Comparison of ENCODE assay signal across 1 cellular context in the genomic region with DNA sequence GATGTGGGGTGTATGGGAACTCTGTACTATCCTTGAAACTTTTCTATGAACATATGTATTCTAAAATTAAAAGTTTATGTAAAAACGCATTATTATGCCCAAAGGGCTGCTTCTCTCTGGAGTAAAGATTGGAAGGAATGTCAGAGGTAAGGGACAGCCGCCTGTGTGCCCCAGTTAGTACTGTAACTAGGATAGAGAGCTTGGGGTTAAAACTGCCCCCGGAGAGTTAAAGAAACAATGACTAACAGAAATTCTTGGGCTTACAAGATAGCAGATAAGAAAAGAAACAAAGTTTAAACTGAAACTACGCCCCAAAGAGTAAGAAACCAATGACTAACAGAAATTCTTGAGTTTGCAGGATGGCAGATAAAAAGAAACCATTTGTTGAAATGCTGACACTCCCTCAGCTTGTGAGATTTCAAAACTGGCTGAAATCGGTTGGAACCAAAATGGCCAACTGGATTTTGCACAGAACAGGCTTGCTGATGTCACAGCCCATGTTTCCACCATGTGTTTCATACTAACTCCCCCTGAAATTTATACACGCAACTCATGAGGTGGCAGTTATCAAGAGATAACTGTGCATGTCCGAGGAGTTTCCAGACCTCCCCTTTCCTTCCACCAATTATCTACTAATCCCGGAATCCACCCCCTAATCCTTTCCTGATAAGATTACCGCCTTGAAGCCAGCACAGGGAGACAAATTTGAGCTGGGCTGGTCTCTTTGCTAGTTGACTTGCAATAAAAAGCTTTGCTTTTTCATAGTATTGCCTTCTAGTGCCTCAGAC.
TF ChIP-seq lines count a peak whose summit lies in the region.

No MANE protein-coding gene starts in this region.

TF ChIP-seq in IMR-90, 13 proteins besides CTCF, POLR2A, EP300 and RAD21:
- TF ChIP-seq USF2 (IDR thresholded peaks at IDR 0.05; ENCODE audit: low read depth, low read length) (no peak), MXI1 (IDR thresholded peaks at IDR 0.05; ENCODE audit: borderline replicate concordance, low read depth, low read length) (no peak), MAZ (IDR thresholded peaks at IDR 0.05; ENCODE audit: borderline replicate concordance, low read depth, low read length) (no peak), RCOR1 (IDR thresholded peaks at IDR 0.05; ENCODE audit: insufficient replicate concordance, low read length) (no peak), RFX5 (IDR thresholded peaks at IDR 0.05; ENCODE audit: low read depth, low read length) (no peak), FOS (IDR thresholded peaks at IDR 0.05; ENCODE audit: low read depth, low read length) (peak; percentile 53; the same call in 1 of the 2 replicates), NFE2L2 (IDR thresholded peaks at IDR 0.05; ENCODE audit: low read depth, low read length) (peak; percentile 35), MAFK (IDR thresholded peaks at IDR 0.05; ENCODE audit: low read depth, low read length) (peak; percentile 76), SMC3 (IDR thresholded peaks at IDR 0.05; ENCODE audit: low read depth, low read length) (0 out of 2 replicates have a peak, but pooled peaks have one; percentile 12), CEBPB (IDR thresholded peaks at IDR 0.05; ENCODE audit: low read depth, low read length) (peak; percentile 86), BHLHE40 (IDR thresholded peaks at IDR 0.05; ENCODE audit: low read depth, low read length) (no peak), CHD1 (IDR thresholded peaks at IDR 0.05; ENCODE audit: low read depth, low read length) (no peak)
- TF ChIP-seq, protein P1, sequence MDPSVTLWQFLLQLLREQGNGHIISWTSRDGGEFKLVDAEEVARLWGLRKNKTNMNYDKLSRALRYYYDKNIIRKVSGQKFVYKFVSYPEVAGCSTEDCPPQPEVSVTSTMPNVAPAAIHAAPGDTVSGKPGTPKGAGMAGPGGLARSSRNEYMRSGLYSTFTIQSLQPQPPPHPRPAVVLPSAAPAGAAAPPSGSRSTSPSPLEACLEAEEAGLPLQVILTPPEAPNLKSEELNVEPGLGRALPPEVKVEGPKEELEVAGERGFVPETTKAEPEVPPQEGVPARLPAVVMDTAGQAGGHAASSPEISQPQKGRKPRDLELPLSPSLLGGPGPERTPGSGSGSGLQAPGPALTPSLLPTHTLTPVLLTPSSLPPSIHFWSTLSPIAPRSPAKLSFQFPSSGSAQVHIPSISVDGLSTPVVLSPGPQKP (IDR thresholded peaks at IDR 0.05; ENCODE audit: borderline replicate concordance, low read depth, low read length) = no peak
